ENCODE assay signal across 2 cellular contexts in the genomic region with DNA sequence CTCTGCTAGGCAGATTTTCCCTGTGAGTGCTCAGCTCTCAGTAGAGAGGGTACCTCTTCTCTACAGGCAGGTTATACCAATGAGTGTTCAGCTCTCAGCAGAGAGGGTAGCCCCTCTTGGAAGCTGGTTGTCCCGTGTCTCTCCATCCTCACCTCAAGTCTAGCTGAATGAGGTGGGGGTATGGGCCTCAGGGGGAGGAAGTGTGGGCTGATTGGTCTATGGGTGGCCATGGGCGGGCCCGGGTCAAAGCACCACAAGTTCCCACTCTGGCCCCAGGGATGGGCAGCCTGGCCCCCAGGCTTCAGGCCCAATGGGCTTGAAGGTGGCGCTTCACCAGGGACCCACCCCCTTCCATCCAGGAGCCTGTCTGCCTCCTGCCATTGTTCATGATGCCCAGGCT.
TF ChIP-seq lines count a peak whose summit lies in the region.

No MANE protein-coding gene starts in this region.

TF ChIP-seq in GM23338, 12 proteins besides CTCF, POLR2A, EP300 and RAD21 (continues in another document):
- TF ChIP-seq POLR2AphosphoS5 (IDR thresholded peaks at IDR 0.05; ENCODE audit: low read depth) = no peak
- no peak for TF ChIP-seq CREB1 (CRISPR knock-in tag; IDR thresholded peaks at IDR 0.05; ENCODE audit: low read depth)
- TF ChIP-seq ZNF114 (CRISPR knock-in tag; IDR thresholded peaks at IDR 0.05) = no peak
- TF ChIP-seq ZNF331 (CRISPR knock-in tag; IDR thresholded peaks at IDR 0.05; ENCODE audit: low read depth) = no peak
- TF ChIP-seq STAT1 (IDR thresholded peaks at IDR 0.05; ENCODE audit: unreplicated experiment) = no peak
- TF ChIP-seq NANOG (IDR thresholded peaks at IDR 0.05; ENCODE audit: borderline replicate concordance) = no peak
- TF ChIP-seq EZH2 (IDR thresholded peaks at IDR 0.05; ENCODE audit: low read depth, unreplicated experiment) = no peak
- TF ChIP-seq, protein P1, sequence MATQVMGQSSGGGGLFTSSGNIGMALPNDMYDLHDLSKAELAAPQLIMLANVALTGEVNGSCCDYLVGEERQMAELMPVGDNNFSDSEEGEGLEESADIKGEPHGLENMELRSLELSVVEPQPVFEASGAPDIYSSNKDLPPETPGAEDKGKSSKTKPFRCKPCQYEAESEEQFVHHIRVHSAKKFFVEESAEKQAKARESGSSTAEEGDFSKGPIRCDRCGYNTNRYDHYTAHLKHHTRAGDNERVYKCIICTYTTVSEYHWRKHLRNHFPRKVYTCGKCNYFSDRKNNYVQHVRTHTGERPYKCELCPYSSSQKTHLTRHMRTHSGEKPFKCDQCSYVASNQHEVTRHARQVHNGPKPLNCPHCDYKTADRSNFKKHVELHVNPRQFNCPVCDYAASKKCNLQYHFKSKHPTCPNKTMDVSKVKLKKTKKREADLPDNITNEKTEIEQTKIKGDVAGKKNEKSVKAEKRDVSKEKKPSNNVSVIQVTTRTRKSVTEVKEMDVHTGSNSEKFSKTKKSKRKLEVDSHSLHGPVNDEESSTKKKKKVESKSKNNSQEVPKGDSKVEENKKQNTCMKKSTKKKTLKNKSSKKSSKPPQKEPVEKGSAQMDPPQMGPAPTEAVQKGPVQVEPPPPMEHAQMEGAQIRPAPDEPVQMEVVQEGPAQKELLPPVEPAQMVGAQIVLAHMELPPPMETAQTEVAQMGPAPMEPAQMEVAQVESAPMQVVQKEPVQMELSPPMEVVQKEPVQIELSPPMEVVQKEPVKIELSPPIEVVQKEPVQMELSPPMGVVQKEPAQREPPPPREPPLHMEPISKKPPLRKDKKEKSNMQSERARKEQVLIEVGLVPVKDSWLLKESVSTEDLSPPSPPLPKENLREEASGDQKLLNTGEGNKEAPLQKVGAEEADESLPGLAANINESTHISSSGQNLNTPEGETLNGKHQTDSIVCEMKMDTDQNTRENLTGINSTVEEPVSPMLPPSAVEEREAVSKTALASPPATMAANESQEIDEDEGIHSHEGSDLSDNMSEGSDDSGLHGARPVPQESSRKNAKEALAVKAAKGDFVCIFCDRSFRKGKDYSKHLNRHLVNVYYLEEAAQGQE (IDR thresholded peaks at IDR 0.05; ENCODE audit: unreplicated experiment) = no peak
- TF ChIP-seq, protein P2, sequence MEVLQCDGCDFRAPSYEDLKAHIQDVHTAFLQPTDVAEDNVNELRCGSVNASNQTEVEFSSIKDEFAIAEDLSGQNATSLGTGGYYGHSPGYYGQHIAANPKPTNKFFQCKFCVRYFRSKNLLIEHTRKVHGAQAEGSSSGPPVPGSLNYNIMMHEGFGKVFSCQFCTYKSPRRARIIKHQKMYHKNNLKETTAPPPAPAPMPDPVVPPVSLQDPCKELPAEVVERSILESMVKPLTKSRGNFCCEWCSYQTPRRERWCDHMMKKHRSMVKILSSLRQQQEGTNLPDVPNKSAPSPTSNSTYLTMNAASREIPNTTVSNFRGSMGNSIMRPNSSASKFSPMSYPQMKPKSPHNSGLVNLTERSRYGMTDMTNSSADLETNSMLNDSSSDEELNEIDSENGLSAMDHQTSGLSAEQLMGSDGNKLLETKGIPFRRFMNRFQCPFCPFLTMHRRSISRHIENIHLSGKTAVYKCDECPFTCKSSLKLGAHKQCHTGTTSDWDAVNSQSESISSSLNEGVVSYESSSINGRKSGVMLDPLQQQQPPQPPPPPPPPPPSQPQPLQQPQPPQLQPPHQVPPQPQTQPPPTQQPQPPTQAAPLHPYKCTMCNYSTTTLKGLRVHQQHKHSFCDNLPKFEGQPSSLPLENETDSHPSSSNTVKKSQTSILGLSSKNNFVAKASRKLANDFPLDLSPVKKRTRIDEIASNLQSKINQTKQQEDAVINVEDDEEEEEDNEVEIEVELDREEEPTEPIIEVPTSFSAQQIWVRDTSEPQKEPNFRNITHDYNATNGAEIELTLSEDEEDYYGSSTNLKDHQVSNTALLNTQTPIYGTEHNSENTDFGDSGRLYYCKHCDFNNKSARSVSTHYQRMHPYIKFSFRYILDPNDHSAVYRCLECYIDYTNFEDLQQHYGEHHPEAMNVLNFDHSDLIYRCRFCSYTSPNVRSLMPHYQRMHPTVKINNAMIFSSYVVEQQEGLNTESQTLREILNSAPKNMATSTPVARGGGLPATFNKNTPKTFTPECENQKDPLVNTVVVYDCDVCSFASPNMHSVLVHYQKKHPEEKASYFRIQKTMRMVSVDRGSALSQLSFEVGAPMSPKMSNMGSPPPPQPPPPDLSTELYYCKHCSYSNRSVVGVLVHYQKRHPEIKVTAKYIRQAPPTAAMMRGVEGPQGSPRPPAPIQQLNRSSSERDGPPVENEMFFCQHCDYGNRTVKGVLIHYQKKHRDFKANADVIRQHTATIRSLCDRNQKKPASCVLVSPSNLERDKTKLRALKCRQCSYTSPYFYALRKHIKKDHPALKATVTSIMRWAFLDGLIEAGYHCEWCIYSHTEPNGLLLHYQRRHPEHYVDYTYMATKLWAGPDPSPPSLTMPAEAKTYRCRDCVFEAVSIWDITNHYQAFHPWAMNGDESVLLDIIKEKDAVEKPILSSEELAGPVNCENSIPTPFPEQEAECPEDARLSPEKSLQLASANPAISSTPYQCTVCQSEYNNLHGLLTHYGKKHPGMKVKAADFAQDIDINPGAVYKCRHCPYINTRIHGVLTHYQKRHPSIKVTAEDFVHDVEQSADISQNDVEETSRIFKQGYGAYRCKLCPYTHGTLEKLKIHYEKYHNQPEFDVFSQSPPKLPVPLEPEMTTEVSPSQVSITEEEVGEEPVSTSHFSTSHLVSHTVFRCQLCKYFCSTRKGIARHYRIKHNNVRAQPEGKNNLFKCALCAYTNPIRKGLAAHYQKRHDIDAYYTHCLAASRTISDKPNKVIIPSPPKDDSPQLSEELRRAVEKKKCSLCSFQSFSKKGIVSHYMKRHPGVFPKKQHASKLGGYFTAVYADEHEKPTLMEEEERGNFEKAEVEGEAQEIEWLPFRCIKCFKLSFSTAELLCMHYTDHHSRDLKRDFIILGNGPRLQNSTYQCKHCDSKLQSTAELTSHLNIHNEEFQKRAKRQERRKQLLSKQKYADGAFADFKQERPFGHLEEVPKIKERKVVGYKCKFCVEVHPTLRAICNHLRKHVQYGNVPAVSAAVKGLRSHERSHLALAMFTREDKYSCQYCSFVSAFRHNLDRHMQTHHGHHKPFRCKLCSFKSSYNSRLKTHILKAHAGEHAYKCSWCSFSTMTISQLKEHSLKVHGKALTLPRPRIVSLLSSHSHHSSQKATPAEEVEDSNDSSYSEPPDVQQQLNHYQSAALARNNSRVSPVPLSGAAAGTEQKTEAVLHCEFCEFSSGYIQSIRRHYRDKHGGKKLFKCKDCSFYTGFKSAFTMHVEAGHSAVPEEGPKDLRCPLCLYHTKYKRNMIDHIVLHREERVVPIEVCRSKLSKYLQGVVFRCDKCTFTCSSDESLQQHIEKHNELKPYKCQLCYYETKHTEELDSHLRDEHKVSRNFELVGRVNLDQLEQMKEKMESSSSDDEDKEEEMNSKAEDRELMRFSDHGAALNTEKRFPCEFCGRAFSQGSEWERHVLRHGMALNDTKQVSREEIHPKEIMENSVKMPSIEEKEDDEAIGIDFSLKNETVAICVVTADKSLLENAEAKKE (CRISPR knock-in tag; IDR thresholded peaks at IDR 0.05) = no peak
- TF ChIP-seq, protein P3, sequence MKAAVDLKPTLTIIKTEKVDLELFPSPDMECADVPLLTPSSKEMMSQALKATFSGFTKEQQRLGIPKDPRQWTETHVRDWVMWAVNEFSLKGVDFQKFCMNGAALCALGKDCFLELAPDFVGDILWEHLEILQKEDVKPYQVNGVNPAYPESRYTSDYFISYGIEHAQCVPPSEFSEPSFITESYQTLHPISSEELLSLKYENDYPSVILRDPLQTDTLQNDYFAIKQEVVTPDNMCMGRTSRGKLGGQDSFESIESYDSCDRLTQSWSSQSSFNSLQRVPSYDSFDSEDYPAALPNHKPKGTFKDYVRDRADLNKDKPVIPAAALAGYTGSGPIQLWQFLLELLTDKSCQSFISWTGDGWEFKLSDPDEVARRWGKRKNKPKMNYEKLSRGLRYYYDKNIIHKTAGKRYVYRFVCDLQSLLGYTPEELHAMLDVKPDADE (IDR thresholded peaks at IDR 0.05) = no peak

TF ChIP-seq in GM12878, 131 proteins besides CTCF, POLR2A, EP300 and RAD21 (continues in another document):
- TF ChIP-seq SUZ12 (IDR thresholded peaks at IDR 0.05; ENCODE audit: unreplicated experiment) (no peak), FOS (IDR thresholded peaks at IDR 0.05; ENCODE audit: borderline replicate concordance, extremely low read depth, insufficient read length) (no peak), NR2C1 (IDR thresholded peaks at IDR 0.05) (no peak), SIN3A (IDR thresholded peaks at IDR 0.05; ENCODE audit: low read depth, low read length) (no peak), PAX5 (IDR thresholded peaks at IDR 0.05; ENCODE audit: borderline replicate concordance, low read depth, low read length) (no peak), MTA2 (IDR thresholded peaks at IDR 0.05; ENCODE audit: low read depth) (no peak), NR2C2 (IDR thresholded peaks at IDR 0.05; ENCODE audit: borderline replicate concordance, control insufficient read depth, insufficient read length, low read depth) (no peak), YBX1 (IDR thresholded peaks at IDR 0.05) (no peak), YY1 (IDR thresholded peaks at IDR 0.05; ENCODE audit: low read depth, low read length) (no peak), ATF7 (IDR thresholded peaks at IDR 0.05; ENCODE audit: low read depth) (no peak), CBX3 (IDR thresholded peaks at IDR 0.05; ENCODE audit: borderline replicate concordance, low read depth) (no peak), JUNB (IDR thresholded peaks at IDR 0.05) (no peak)
- TF ChIP-seq, protein P4, sequence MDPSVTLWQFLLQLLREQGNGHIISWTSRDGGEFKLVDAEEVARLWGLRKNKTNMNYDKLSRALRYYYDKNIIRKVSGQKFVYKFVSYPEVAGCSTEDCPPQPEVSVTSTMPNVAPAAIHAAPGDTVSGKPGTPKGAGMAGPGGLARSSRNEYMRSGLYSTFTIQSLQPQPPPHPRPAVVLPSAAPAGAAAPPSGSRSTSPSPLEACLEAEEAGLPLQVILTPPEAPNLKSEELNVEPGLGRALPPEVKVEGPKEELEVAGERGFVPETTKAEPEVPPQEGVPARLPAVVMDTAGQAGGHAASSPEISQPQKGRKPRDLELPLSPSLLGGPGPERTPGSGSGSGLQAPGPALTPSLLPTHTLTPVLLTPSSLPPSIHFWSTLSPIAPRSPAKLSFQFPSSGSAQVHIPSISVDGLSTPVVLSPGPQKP (IDR thresholded peaks at IDR 0.05; ENCODE audit: low read depth, low read length) = no peak
- TF ChIP-seq, protein P5, sequence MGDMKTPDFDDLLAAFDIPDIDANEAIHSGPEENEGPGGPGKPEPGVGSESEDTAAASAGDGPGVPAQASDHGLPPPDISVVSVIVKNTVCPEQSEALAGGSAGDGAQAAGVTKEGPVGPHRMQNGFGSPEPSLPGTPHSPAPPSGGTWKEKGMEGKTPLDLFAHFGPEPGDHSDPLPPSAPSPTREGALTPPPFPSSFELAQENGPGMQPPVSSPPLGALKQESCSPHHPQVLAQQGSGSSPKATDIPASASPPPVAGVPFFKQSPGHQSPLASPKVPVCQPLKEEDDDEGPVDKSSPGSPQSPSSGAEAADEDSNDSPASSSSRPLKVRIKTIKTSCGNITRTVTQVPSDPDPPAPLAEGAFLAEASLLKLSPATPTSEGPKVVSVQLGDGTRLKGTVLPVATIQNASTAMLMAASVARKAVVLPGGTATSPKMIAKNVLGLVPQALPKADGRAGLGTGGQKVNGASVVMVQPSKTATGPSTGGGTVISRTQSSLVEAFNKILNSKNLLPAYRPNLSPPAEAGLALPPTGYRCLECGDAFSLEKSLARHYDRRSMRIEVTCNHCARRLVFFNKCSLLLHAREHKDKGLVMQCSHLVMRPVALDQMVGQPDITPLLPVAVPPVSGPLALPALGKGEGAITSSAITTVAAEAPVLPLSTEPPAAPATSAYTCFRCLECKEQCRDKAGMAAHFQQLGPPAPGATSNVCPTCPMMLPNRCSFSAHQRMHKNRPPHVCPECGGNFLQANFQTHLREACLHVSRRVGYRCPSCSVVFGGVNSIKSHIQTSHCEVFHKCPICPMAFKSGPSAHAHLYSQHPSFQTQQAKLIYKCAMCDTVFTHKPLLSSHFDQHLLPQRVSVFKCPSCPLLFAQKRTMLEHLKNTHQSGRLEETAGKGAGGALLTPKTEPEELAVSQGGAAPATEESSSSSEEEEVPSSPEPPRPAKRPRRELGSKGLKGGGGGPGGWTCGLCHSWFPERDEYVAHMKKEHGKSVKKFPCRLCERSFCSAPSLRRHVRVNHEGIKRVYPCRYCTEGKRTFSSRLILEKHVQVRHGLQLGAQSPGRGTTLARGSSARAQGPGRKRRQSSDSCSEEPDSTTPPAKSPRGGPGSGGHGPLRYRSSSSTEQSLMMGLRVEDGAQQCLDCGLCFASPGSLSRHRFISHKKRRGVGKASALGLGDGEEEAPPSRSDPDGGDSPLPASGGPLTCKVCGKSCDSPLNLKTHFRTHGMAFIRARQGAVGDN (IDR thresholded peaks at IDR 0.05) = no peak
- TF ChIP-seq, protein P6, sequence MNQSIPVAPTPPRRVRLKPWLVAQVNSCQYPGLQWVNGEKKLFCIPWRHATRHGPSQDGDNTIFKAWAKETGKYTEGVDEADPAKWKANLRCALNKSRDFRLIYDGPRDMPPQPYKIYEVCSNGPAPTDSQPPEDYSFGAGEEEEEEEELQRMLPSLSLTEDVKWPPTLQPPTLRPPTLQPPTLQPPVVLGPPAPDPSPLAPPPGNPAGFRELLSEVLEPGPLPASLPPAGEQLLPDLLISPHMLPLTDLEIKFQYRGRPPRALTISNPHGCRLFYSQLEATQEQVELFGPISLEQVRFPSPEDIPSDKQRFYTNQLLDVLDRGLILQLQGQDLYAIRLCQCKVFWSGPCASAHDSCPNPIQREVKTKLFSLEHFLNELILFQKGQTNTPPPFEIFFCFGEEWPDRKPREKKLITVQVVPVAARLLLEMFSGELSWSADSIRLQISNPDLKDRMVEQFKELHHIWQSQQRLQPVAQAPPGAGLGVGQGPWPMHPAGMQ (IDR thresholded peaks at IDR 0.05; ENCODE audit: borderline replicate concordance) = no peak
- TF ChIP-seq, protein P7, sequence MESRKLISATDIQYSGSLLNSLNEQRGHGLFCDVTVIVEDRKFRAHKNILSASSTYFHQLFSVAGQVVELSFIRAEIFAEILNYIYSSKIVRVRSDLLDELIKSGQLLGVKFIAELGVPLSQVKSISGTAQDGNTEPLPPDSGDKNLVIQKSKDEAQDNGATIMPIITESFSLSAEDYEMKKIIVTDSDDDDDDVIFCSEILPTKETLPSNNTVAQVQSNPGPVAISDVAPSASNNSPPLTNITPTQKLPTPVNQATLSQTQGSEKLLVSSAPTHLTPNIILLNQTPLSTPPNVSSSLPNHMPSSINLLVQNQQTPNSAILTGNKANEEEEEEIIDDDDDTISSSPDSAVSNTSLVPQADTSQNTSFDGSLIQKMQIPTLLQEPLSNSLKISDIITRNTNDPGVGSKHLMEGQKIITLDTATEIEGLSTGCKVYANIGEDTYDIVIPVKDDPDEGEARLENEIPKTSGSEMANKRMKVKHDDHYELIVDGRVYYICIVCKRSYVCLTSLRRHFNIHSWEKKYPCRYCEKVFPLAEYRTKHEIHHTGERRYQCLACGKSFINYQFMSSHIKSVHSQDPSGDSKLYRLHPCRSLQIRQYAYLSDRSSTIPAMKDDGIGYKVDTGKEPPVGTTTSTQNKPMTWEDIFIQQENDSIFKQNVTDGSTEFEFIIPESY (IDR thresholded peaks at IDR 0.05) = no peak
- TF ChIP-seq, protein P8, sequence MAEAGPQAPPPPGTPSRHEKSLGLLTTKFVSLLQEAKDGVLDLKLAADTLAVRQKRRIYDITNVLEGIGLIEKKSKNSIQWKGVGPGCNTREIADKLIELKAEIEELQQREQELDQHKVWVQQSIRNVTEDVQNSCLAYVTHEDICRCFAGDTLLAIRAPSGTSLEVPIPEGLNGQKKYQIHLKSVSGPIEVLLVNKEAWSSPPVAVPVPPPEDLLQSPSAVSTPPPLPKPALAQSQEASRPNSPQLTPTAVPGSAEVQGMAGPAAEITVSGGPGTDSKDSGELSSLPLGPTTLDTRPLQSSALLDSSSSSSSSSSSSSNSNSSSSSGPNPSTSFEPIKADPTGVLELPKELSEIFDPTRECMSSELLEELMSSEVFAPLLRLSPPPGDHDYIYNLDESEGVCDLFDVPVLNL (IDR thresholded peaks at IDR 0.05; ENCODE audit: low read depth, low read length) = no peak
- TF ChIP-seq, protein P9, sequence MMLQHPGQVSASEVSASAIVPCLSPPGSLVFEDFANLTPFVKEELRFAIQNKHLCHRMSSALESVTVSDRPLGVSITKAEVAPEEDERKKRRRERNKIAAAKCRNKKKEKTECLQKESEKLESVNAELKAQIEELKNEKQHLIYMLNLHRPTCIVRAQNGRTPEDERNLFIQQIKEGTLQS (IDR thresholded peaks at IDR 0.05; ENCODE audit: borderline replicate concordance, extremely low read depth, low read depth, low read length) = no peak
